In genomic region chr10:125543796-125544195, GRCh38 we compare ENCODE assay signal across 18 cellular contexts.
"Had no signal": no experiment of that assay in that cellular context is flagged by ENCODE, and none has a peak within 500 bp of the region (broad histone marks: within the 10 kb centered on the region; RNA-seq: fewer than 3 reads in every experiment).

No MANE protein-coding gene starts in this region.

- H3K4me3 ChIP-seq: dorsolateral prefrontal cortex, gastrocnemius medialis, right lobe of liver, thoracic aorta, transverse colon had no signal

- H3K27ac ChIP-seq: dorsolateral prefrontal cortex, gastrocnemius medialis, right lobe of liver, thoracic aorta, transverse colon had no signal

- H3K4me1 ChIP-seq: gastrocnemius medialis, right lobe of liver had no signal

- H3K27me3 ChIP-seq: gastrocnemius medialis, right lobe of liver had no signal

- H3K9me3 ChIP-seq: gastrocnemius medialis, right lobe of liver, thoracic aorta, transverse colon had no signal

- DNase-seq: cortex of kidney; dorsolateral prefrontal cortex; effector CD8-positive, alpha-beta T cell; gastrocnemius medialis; immature natural killer cell; naive thymus-derived CD4-positive, alpha-beta T cell; posterior cingulate gyrus; right lobe of liver; stimulated activated CD4-positive, alpha-beta T cell treated with anti-CD3 and anti-CD28 coated beads, Interleukin-15, amount 100 ng/mL, for 24 hours; stimulated activated CD4-positive, alpha-beta T cell treated with anti-CD3 and anti-CD28 coated beads, Interleukin-1b, Interleukin-23, amount 100 ng/mL, for 48 hours; stimulated activated CD4-positive, alpha-beta T cell treated with anti-CD3 and anti-CD28 coated beads, Interleukin-4, amount 100 ng/mL, for 24 hours; stimulated activated naive B cell treated with anti-CD40 and anti-IgM and Interleukin-4, amounts not matched to agents 10 μg/mL and 1 μg/mL and 100 μg/mL, for 72 hours; stimulated activated naive CD8-positive, alpha-beta T cell treated with anti-CD3 and anti-CD28 coated beads, Interleukin-15, amount 100 ng/mL, for 72 hours; transverse colon had no signal

- FAIRE-seq: keratinocyte, urothelium cell line had no signal

- H3K36me3 ChIP-seq: gastrocnemius medialis, right lobe of liver, thoracic aorta, transverse colon had no signal

- ATAC-seq: esophagus mucosa; gastrocnemius medialis; naive thymus-derived CD4-positive, alpha-beta T cell; stimulated activated naive B cell treated with anti-CD40 and anti-IgM and Interleukin-4, amounts not matched to agents 10 μg/mL and 1 μg/mL and 100 μg/mL, for 72 hours; stimulated activated naive CD8-positive, alpha-beta T cell treated with anti-CD3 and anti-CD28 coated beads, Interleukin-15, amount 100 ng/mL, for 72 hours had no signal
